In the genomic region with DNA sequence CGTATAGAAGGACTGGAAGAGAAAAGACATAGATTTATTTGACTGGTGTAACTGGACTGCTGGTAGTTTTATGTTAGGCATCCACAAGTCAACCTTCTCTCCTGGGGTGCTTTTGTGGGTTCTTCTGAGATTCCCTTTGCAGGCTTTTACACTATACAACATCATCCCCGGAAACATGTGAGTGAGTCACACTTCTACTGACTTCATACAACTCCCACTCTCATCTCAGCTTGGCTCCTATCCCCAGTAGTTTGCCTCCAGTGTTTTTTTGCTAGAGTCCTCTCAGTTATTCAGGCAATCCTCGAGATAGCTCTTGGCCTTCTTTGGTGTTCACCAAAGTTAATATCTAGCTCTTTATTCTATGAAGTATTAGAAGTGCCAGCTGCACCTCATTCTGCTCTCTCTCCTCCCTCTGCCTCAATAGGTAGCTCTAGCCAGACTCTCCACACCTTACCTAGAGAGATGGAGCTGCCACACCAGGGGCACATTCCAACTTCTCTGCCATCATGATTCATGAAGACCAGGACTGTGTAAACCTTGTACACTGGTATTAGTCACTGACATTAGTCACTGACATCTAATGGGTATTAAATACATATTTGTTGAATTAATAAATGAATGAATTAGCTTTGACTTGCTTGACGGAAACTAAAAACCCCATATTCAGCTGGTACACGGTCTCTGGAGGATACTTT, we compare ENCODE assay signal across 23 cellular contexts.
DNase-seq lines count a peak whose midpoint lies in the region; FAIRE-seq and TF ChIP-seq lines count a peak whose summit lies in the region.
"Had no signal": no experiment of that assay in that cellular context is flagged by ENCODE, and none has a peak within 500 bp of the region (broad histone marks: within the 10 kb centered on the region; RNA-seq: fewer than 3 reads in every experiment).

No MANE protein-coding gene starts in this region.

- WGBS in mesenchymal stem cell = 56% methylated on average over 3 of the region's 5 CpGs

- H3K4me1 ChIP-seq in mesenchymal stem cell (ENCODE audit: control insufficient read depth, insufficient read depth, low read depth, low read length) = no peaks in the 10 kb centered on the region
- H3K4me1 ChIP-seq: esophagus muscularis mucosa, left lung, right lobe of liver, vagina had no signal

- H3K14ac ChIP-seq in mesenchymal stem cell (ENCODE audit: low read length in 2 of 2) = no peak overlapping the region

- H3K4me3 ChIP-seq in MG63 (no peak overlapping the region), bronchial epithelial cell (ENCODE audit: low read depth, low read length) (no peak overlapping the region), mesenchymal stem cell (ENCODE audit: insufficient read depth in 1 of 2, low read depth in 1 of 2, low read length in 2 of 2) (no peak overlapping the region)
- H3K4me3 ChIP-seq: dorsolateral prefrontal cortex, esophagus muscularis mucosa, left lung, right lobe of liver, SK-N-MC, vagina had no signal

- H3K9me3 ChIP-seq in MG63 = 0 out of 2 replicates have a peak, but pooled peaks cover 5% of the 10 kb centered on the region
- no peaks in the 10 kb centered on the region for H3K9me3 ChIP-seq in mesenchymal stem cell (ENCODE audit: control insufficient read depth, low read length)
- H3K9me3 ChIP-seq: esophagus muscularis mucosa, right lobe of liver, vagina had no signal

- H2AFZ ChIP-seq in mesenchymal stem cell (ENCODE audit: low read depth, low read length) = no peak overlapping the region

- no peak overlapping the region for H4K8ac ChIP-seq in mesenchymal stem cell (ENCODE audit: low read length)

- H3K23ac ChIP-seq in mesenchymal stem cell (ENCODE audit: low read length in 2 of 2) = no peak overlapping the region

- H3K36me3 ChIP-seq in MG63 (no peaks in the 10 kb centered on the region), bronchial epithelial cell (ENCODE audit: control insufficient read depth, insufficient read depth, low read length) (no peaks in the 10 kb centered on the region), mesenchymal stem cell (ENCODE audit: control insufficient read depth in 1 of 2, insufficient read depth in 2 of 2, low read depth in 1 of 2, low read length in 2 of 2) (no peaks in the 10 kb centered on the region)
- H3K36me3 ChIP-seq: esophagus muscularis mucosa, left lung, right lobe of liver, vagina had no signal

- no peak overlapping the region for H3K4me2 ChIP-seq in mesenchymal stem cell (ENCODE audit: low read length, poor library complexity, severe bottlenecking)

- H3K18ac ChIP-seq in mesenchymal stem cell (ENCODE audit: low read depth in 1 of 2, low read length in 2 of 2) = no peak overlapping the region

- no peak overlapping the region for H2BK120ac ChIP-seq in mesenchymal stem cell (ENCODE audit: low read depth, low read length)

- H3K4ac ChIP-seq in mesenchymal stem cell (ENCODE audit: low read depth in 1 of 2, low read length in 2 of 2) = no peak overlapping the region

- no peak overlapping the region for H2BK15ac ChIP-seq in mesenchymal stem cell (ENCODE audit: low read depth, poor library complexity, severe bottlenecking)

- no peak for TF ChIP-seq CTCF in bronchial epithelial cell (IDR thresholded peaks at IDR 0.05; ENCODE audit: insufficient read depth, low read length, severe bottlenecking)

- H2BK5ac ChIP-seq in mesenchymal stem cell (ENCODE audit: low read depth, low read length, poor library complexity, severe bottlenecking) = no peak overlapping the region

- no peak overlapping the region for H3K27ac ChIP-seq in mesenchymal stem cell (ENCODE audit: low read length, poor library complexity, severe bottlenecking)
- H3K27ac ChIP-seq: esophagus muscularis mucosa, left lung, right lobe of liver, SK-N-MC, vagina had no signal

- no peak overlapping the region for H4K91ac ChIP-seq in mesenchymal stem cell (ENCODE audit: low read length)

- H2AK5ac ChIP-seq in mesenchymal stem cell (ENCODE audit: low read length, severe bottlenecking) = no peak overlapping the region

- H2BK12ac ChIP-seq in mesenchymal stem cell (ENCODE audit: low read length in 2 of 2) = no peak overlapping the region

- H3K79me1 ChIP-seq in mesenchymal stem cell (replicated peaks; ENCODE audit: low read length, poor library complexity, severe bottlenecking) = no peaks in the 10 kb centered on the region

- H3K9ac ChIP-seq in mesenchymal stem cell (ENCODE audit: low read length) = no peak overlapping the region

- no peak for FAIRE-seq in bronchial epithelial cell (lab: Jason Lieb, UNC)
- FAIRE-seq: TTC549 had no signal

- H3K27me3 ChIP-seq in MG63 (no peaks in the 10 kb centered on the region), bronchial epithelial cell (ENCODE audit: control insufficient read depth, insufficient read depth, low read length) (no peaks in the 10 kb centered on the region), mesenchymal stem cell (ENCODE audit: control insufficient read depth in 1 of 2, insufficient read depth in 1 of 2, low read length in 2 of 2) (no peaks in the 10 kb centered on the region)
- H3K27me3 ChIP-seq: dorsolateral prefrontal cortex, esophagus muscularis mucosa, left lung, right lobe of liver, vagina had no signal

- DNase-seq in AG08396 (ENCODE audit: low spot score) (peak; percentile 2), MG63 (peak; percentile 30), bronchial epithelial cell (ENCODE audit: low read depth) (peak; percentile 98), occipital lobe (lab: John Stamatoyannopoulos, UW) (peak; percentile 35), NCI-H2227 treated with DMSO at 0.1 percent for 48 hours (lab: John Stamatoyannopoulos, UW) (no peak), mesenchymal stem cell (no peak), hippocampal formation (lab: John Stamatoyannopoulos, UW) (no peak), activated gamma-delta T cell treated with Interleukin-2 at 50 U/mL for 16 hours (no peak)
- DNase-seq: activated CD4-positive, alpha-beta T cell treated with anti-CD3 and anti-CD28 coated beads, Interleukin-2, amount 10 ng/mL, durations not matched to agents 24 days and 14 days; activated naive CD4-positive, alpha-beta T cell treated with anti-CD3 and anti-CD28 coated beads, Interleukin-2, amount 50 U/mL, for 16 hours; CD8-positive, alpha-beta T cell; left lung; MM.1S; NCI-H2029 treated with DMSO at 0.1 percent for 48 hours; NCI-H69; nucleus accumbens; right lobe of liver; stimulated activated CD4-positive, alpha-beta T cell treated with anti-CD3 and anti-CD28 coated beads, Interleukin-1b, Interleukin-23, amount 100 ng/mL, for 48 hours had no signal

Comparison
In these comparisons a context has a peak if more than half of its experiments do, and no peak if none do; other contexts are left out.
1. DNase-seq: peak in AG08396 (single experiment), MG63 (single experiment), bronchial epithelial cell (single experiment) and occipital lobe (single experiment); none in NCI-H2227 treated with DMSO at 0.1 percent for 48 hours (single experiment), mesenchymal stem cell (single experiment), hippocampal formation (0 of 2) and activated gamma-delta T cell treated with Interleukin-2 at 50 U/mL for 16 hours (single experiment).